2 cellular contexts compared by ENCODE assay signal in genomic region chr19:19452241-19453128, GRCh38.
TF ChIP-seq lines count a peak whose summit lies in the region.

No MANE protein-coding gene starts in this region.

TF ChIP-seq in IMR-90, 13 proteins besides CTCF, POLR2A, EP300 and RAD21 (continued from another document):
- TF ChIP-seq USF2 (IDR thresholded peaks at IDR 0.05; ENCODE audit: low read depth, low read length) = no peak
- TF ChIP-seq BHLHE40 (IDR thresholded peaks at IDR 0.05; ENCODE audit: low read depth, low read length) = no peak

TF ChIP-seq in WTC11, 78 proteins besides CTCF, POLR2A, EP300 and RAD21 (continued from another document):
- TF ChIP-seq NR1H2 (CRISPR knock-in tag; IDR thresholded peaks at IDR 0.05) (no peak), NFATC4 (CRISPR knock-in tag; IDR thresholded peaks at IDR 0.05) (no peak), STAT6 (CRISPR knock-in tag; conservative IDR thresholded peaks at IDR 0.05; ENCODE audit: low read depth) (no peak), ZSCAN18 (CRISPR knock-in tag; IDR thresholded peaks at IDR 0.05) (no peak), SMAD4 (CRISPR knock-in tag; IDR thresholded peaks at IDR 0.05) (no peak), CREM (CRISPR knock-in tag; IDR thresholded peaks at IDR 0.05) (no peak), ZNF121 (CRISPR knock-in tag; IDR thresholded peaks at IDR 0.05) (no peak), MAX (CRISPR knock-in tag; IDR thresholded peaks at IDR 0.05) (no peak), ETV6 (CRISPR knock-in tag; IDR thresholded peaks at IDR 0.05) (no peak)
